12 cellular contexts compared by ENCODE assay signal in the genomic region with DNA sequence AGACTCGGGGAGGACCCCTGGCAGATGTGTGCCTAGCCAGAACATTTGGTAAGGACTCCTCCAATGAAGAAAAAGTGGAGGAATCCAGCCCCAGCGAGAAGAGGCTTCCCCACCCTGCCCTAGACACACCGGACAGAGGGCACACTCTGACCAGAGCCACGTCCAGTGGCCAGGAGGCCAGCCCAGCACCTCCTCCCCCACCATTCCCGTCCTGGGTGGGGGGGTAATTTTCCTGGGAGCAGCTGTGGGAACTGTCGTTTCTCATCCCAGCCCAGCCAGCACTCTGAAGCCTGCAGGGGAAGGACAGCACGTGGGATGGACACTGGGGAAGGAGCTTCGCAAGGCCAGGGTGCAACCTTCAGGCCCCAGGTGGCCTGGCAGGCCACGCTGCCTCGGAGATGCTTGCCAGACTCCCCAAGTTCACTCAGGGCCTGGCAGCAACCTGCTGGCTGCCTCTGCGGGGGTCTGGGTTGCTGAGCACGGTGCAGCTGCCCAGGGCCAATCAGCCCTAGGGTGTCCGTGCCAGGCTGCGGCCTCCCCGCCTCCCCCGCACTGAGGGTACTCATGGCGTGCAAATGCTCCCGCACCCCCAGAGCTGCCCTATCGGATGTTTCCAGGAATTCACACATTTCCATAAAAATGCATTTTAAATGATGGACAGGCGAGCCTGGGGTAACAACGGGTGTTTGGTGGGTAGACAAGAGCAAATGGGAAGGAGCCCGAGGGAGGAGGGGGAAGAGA. TPM values are rescaled to one million over a fixed set of nuclear protein-coding genes. Genes with fewer than 3 reads are reported as not detected.
DNase-seq lines count a peak whose midpoint lies in the region; ATAC-seq and TF ChIP-seq lines count a peak whose summit lies in the region.
"Had no signal": no experiment of that assay in that cellular context is flagged by ENCODE, and none has a peak within 500 bp of the region (broad histone marks: within the 10 kb centered on the region; RNA-seq: fewer than 3 reads in every experiment).

No MANE protein-coding gene starts in this region.

- no peaks in the 10 kb centered on the region for H3K9me3 Mint-ChIP-seq in activated T-cell treated with anti-CD3 and anti-CD28 coated beads, Interleukin-2, amount 50 U/mL, for 24 hours
- H3K9me3 Mint-ChIP-seq in T-cell: no peaks in the 10 kb centered on the region

- no peak for TF ChIP-seq CTCF in spleen (IDR thresholded peaks at IDR 0.05 in 8 of 11, conservative IDR thresholded peaks at IDR 0.05 in 3 of 11)

- intact Hi-C loops in spleen (cut with DNase I; ENCODE audit: low total_unique reads): no loop called here

- peak overlapping the region; percentile 63 for H3K27ac Mint-ChIP-seq in activated T-cell treated with anti-CD3 and anti-CD28 coated beads, Interleukin-2, amount 50 U/mL, for 24 hours
- H3K27ac Mint-ChIP-seq in T-cell: no peak overlapping the region

- ATAC-seq in T-cell (replicated peaks in 1 of 4) (no peak), GM21526 (IDR thresholded peaks at IDR 0.05; ENCODE audit: low FRiP score, unreplicated experiment) (no peak), GM18505 (IDR thresholded peaks at IDR 0.05; ENCODE audit: unreplicated experiment) (no peak)

- peaks cover 25% of the 10 kb centered on the region for H3K4me1 Mint-ChIP-seq in activated T-cell treated with anti-CD3 and anti-CD28 coated beads, Interleukin-2, amount 50 U/mL, for 24 hours (ENCODE audit: low read depth)
- peaks cover 16 to 37% (median 32%) of the 10 kb centered on the region in 3 donors for H3K4me1 Mint-ChIP-seq in T-cell

- H3K9me3 ChIP-seq in iPS-15b (ENCODE audit: control insufficient read depth, insufficient read depth, low read length) (no peaks in the 10 kb centered on the region), spleen (no peaks in the 10 kb centered on the region)

- H3K36me3 ChIP-seq in iPS-15b (ENCODE audit: control insufficient read depth, insufficient read depth, low read length) (no peaks in the 10 kb centered on the region), spleen (no peaks in the 10 kb centered on the region)

- H3K27me3 ChIP-seq in iPS-15b (ENCODE audit: control insufficient read depth, insufficient read depth, low read length): peaks cover 90% of the 10 kb centered on the region
- H3K27me3 ChIP-seq in spleen (replicated peaks in 1 of 7): peaks cover 11 to 98% (median 96%) of the 10 kb centered on the region in 7 donors

- H3K27ac ChIP-seq in spleen: no peak overlapping the region

- H3K4me3 ChIP-seq in iPS-15b (ENCODE audit: low read depth, low read length): peak overlapping the region; percentile 8
- peak overlapping the region in 1 of 8 donors; percentile 70 for H3K4me3 ChIP-seq in spleen

- DNase-seq in activated T-cell treated with anti-CD3 and anti-CD28 coated beads, Interleukin-2, amount 50 U/mL, for 24 hours: no peak
- no peak for DNase-seq in activated T-cell treated with anti-CD3 and anti-CD28 coated beads, Interleukin-2, amount 50 U/mL, for 1 hour
- DNase-seq in T-cell (no peak), spleen (peak; percentile 54), DMS79 treated with DMSO at 0.1 percent for 48 hours (lab: John Stamatoyannopoulos, UW) (no peak)
- DNase-seq: MV-4-11; NCI-H226; stimulated activated CD4-positive, alpha-beta T cell treated with anti-CD3 and anti-CD28 coated beads, Interleukin-12 subunit alpha, Interleukin-12 subunit beta, amount 100 ng/mL, for 4 hours had no signal

- H3K9ac ChIP-seq in iPS-15b (ENCODE audit: low read depth, low read length): no peak overlapping the region

- CTCF ChIA-PET in T-cell (lab: Charles Lee): no interaction called here

- POLR2A ChIA-PET in T-cell (lab: Charles Lee): no interaction called here

- H3K36me3 Mint-ChIP-seq in activated T-cell treated with anti-CD3 and anti-CD28 coated beads, Interleukin-2, amount 50 U/mL, for 24 hours (ENCODE audit: low read depth): no peaks in the 10 kb centered on the region
- no peaks in the 10 kb centered on the region for H3K36me3 Mint-ChIP-seq in T-cell

- TF ChIP-seq POLR2A in spleen (IDR thresholded peaks at IDR 0.05): no peak
- no peak for TF ChIP-seq POLR2A in GM18505 (IDR thresholded peaks at IDR 0.05; ENCODE audit: borderline replicate concordance, extremely low read depth, insufficient read depth, insufficient read length)

- H3K4me3 Mint-ChIP-seq in activated T-cell treated with anti-CD3 and anti-CD28 coated beads, Interleukin-2, amount 50 U/mL, for 24 hours: no peak overlapping the region
- H3K4me3 Mint-ChIP-seq in T-cell: peak overlapping the region; percentile 32 to 81 (median 47)

- WGBS in spleen, 5 donors: 8 to 11% (median 10%) methylated on average over 13 to 22 of the region's 22 CpGs

- H3K4me1 ChIP-seq in iPS-15b (ENCODE audit: control insufficient read depth, insufficient read depth, low read length): no peaks in the 10 kb centered on the region
- H3K4me1 ChIP-seq in spleen: peaks cover 17 to 63% (median 52%) of the 10 kb centered on the region in 6 donors

- peaks cover 84% of the 10 kb centered on the region for H3K27me3 Mint-ChIP-seq in activated T-cell treated with anti-CD3 and anti-CD28 coated beads, Interleukin-2, amount 50 U/mL, for 24 hours
- peaks cover 54 to 74% of the 10 kb centered on the region in 2 donors for H3K27me3 Mint-ChIP-seq in T-cell

RNA-seq across cellular contexts. Expression of a gene that starts 2.0 kb away (rescaled TPM):
- total RNA-seq in T-cell (not detected), spleen (not detected)
- polyA plus RNA-seq in spleen: under 1 TPM in 2 of 3 donors, not detected in 1; 0.03 to 0.04 TPM
- total RNA-seq: fibroblast of villous mesenchyme had no signal
